Comparison of ENCODE assay signal across 26 cellular contexts in genomic region chr10:132233501-132234075, GRCh38.
"Had no signal": no experiment of that assay in that cellular context is flagged by ENCODE, and none has a peak within 500 bp of the region (broad histone marks: within the 10 kb centered on the region; RNA-seq: fewer than 3 reads in every experiment).

No MANE protein-coding gene starts in this region.

- H3K9me3 ChIP-seq: MG63, Peyer's patch had no signal

- DNase-seq: activated CD4-positive, CD25-positive, alpha-beta regulatory T cell treated with anti-CD3 and anti-CD28 coated beads, Interleukin-2, amount 50 U/mL, for 72 hours; activated CD8-positive, alpha-beta memory T cell treated with anti-CD3 and anti-CD28 coated beads, Interleukin-2, amount 50 U/mL, for 4 hours; activated CD8-positive, alpha-beta T cell treated with anti-CD3 and anti-CD28 coated beads for 36 hours; activated gamma-delta T cell; activated naive CD4-positive, alpha-beta T cell treated with anti-CD3 and anti-CD28 coated beads for 36 hours; activated T-cell treated with anti-CD3 and anti-CD28 coated beads, Interleukin-2, amount 50 U/mL, for 24 hours; brain microvascular endothelial cell; cerebellar nuclear complex; MG63; MV-4-11; NCI-H1092 treated with DMSO at 0.1 percent for 48 hours; NCI-H1417 treated with DMSO at 0.1 percent for 48 hours; NCI-H1694; NCI-H2029; NCI-H2107; NCI-H2171 treated with DMSO at 0.1 percent for 48 hours; NCI-H226; NCI-H510A; Peyer's patch; SHP77; T-helper 9 cell had no signal

- H3K27me3 ChIP-seq: brain microvascular endothelial cell, MG63, Peyer's patch had no signal

- H3K27ac Mint-ChIP-seq: activated naive CD4-positive, alpha-beta T cell treated with anti-CD3 and anti-CD28 coated beads for 36 hours; activated naive CD8-positive, alpha-beta T cell; activated T-helper 1 cell treated with anti-CD3 and anti-CD28 coated beads, Interleukin-12 subunit alpha, Interleukin-12 subunit beta, Interleukin-2, Interleukin-4 antibody, amounts not matched to agents 30 ng/mL and 10 ng/mL and 1 ng/mL, durations not matched to agents 14 hours and 24 hours and 36 hours; T-helper 1 cell treated with Interleukin-12 subunit alpha and Interleukin-12 subunit beta and Interleukin-4 antibody, amounts not matched to agents 30 μg/mL and 1 μg/mL, for 36 hours; WTC11 had no signal

- H3K4me3 Mint-ChIP-seq: activated CD8-positive, alpha-beta T cell treated with anti-CD3 and anti-CD28 coated beads for 36 hours; activated naive CD4-positive, alpha-beta T cell treated with anti-CD3 and anti-CD28 coated beads for 36 hours; activated T-cell treated with anti-CD3 and anti-CD28 coated beads, Interleukin-2, amount 50 U/mL, for 24 hours; activated T-helper 1 cell treated with anti-CD3 and anti-CD28 coated beads, Interleukin-12 subunit alpha, Interleukin-12 subunit beta, Interleukin-2, Interleukin-4 antibody, amounts not matched to agents 30 ng/mL and 10 ng/mL and 1 ng/mL, durations not matched to agents 14 hours and 24 hours and 36 hours; WTC11 had no signal

- ATAC-seq: WTC11 had no signal

- H3K36me3 ChIP-seq: brain microvascular endothelial cell, MG63, Peyer's patch had no signal

- H3K4me3 ChIP-seq: MG63, Peyer's patch had no signal

- H3K27ac ChIP-seq: brain microvascular endothelial cell, Peyer's patch, RWPE1 had no signal

- H3K36me3 Mint-ChIP-seq: activated naive CD8-positive, alpha-beta T cell; WTC11 had no signal

- H3K27me3 Mint-ChIP-seq: activated CD8-positive, alpha-beta T cell treated with anti-CD3 and anti-CD28 coated beads for 36 hours; activated naive CD8-positive, alpha-beta T cell; activated T-cell treated with anti-CD3 and anti-CD28 coated beads, Interleukin-2, amount 50 U/mL, for 24 hours had no signal
